Comparison of ENCODE assay signal across 8 cellular contexts in the genomic region with DNA sequence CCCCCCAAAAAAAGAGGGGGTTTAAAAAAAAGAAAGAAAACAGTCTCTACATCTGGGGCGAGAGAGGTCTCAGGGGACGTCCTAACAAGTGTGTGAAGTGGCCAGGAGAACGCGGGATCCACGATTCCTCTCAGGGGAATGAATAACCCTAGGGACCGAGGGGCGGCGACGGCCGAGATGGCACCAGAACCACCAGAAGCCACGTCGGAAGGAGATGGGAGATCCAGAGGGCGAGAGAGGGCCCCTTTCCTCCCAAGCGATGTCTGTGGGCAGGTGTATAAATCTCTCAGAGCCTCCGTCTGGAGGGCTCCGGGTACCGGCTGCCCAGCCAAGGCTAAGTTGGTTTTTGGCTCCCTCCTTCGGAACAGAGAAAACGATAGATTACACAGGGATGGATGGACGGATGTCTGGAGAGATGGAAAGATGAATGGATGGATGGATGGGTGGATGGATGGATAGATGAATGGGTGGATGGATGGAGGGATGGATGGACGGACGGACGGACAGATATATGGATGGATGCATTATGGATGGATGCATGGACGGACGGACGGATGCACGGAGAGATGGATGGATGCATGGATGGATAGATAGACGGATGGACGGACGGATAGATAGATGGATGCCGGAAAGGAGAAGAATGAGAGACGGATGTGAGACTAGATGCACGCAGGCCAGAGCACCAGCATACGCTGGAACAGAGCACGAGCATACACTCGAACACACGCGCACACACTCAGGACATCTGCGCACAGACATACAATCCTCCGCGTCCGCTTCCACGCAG. TPM values are rescaled to one million over a fixed set of nuclear protein-coding genes. Genes with fewer than 3 reads are reported as not detected.
DNase-seq lines count a peak whose midpoint lies in the region; ATAC-seq and TF ChIP-seq lines count a peak whose summit lies in the region.

No MANE protein-coding gene starts in this region.

- no peaks in the 10 kb centered on the region for H3K9me3 Mint-ChIP-seq in stimulated activated naive CD8-positive, alpha-beta T cell treated with anti-CD3 and anti-CD28 coated beads, Interleukin-15, Interleukin-2, amounts not matched to agents 100 ng/mL and 50 ng/mL, for 24 hours

- H3K27ac Mint-ChIP-seq in stimulated activated naive CD8-positive, alpha-beta T cell treated with anti-CD3 and anti-CD28 coated beads, Interleukin-15, Interleukin-2, amounts not matched to agents 100 ng/mL and 50 ng/mL, for 24 hours, result peak overlapping the region; percentile 39

- no peaks in the 10 kb centered on the region for H3K36me3 Mint-ChIP-seq in stimulated activated naive CD8-positive, alpha-beta T cell treated with anti-CD3 and anti-CD28 coated beads, Interleukin-15, Interleukin-2, amounts not matched to agents 100 ng/mL and 50 ng/mL, for 24 hours (ENCODE audit: low read depth)

- no peak for ATAC-seq in HG03045 (IDR thresholded peaks at IDR 0.05; ENCODE audit: unreplicated experiment)

- intact Hi-C loops in breast epithelium (cut with DNase I; ENCODE audit: low total_unique reads), result loop anchor here (10.0 kb wide), 1 partner anchor 886 kb away; no protein-coding TSS in a partner anchor

- H3K27ac ChIP-seq in breast epithelium (no peak overlapping the region), layer of hippocampus (ENCODE audit: low read depth, low read length) (peak overlapping the region; percentile 40)

- H3K36me3 ChIP-seq in breast epithelium, result no peaks in the 10 kb centered on the region

- DNase-seq in GM10248 (ENCODE audit: extremely low spot score) (peak; percentile 18), NCI-H748 (lab: John Stamatoyannopoulos, UW; ENCODE audit: unreplicated experiment) (peak; percentile 90), breast epithelium (ENCODE audit: low spot score in 2 of 2) (no peak), HK-2 (ENCODE audit: unreplicated experiment) (no peak), GM10266 (ENCODE audit: extremely low spot score) (no peak)

- TF ChIP-seq POLR2A in breast epithelium (IDR thresholded peaks at IDR 0.05), result no peak

- H3K27me3 ChIP-seq in breast epithelium (peaks cover 0 to 3% of the 10 kb centered on the region in 2 donors), layer of hippocampus (ENCODE audit: control insufficient read depth, insufficient read depth, low read length) (peaks cover 8% of the 10 kb centered on the region)

- no peaks in the 10 kb centered on the region for H3K9me3 ChIP-seq in breast epithelium

- POLR2A ChIA-PET in GM10248 (lab: Yijun Ruan, JAX), result no interaction called here

- no peaks in the 10 kb centered on the region for H3K4me1 ChIP-seq in breast epithelium

- TF ChIP-seq CTCF in GM10248 (IDR thresholded peaks at IDR 0.05; ENCODE audit: control extremely low read depth, extremely low read depth, low read depth, missing control alignments), result no peak
- no peak for TF ChIP-seq CTCF in breast epithelium (IDR thresholded peaks at IDR 0.05)
- TF ChIP-seq CTCF in GM10266 (IDR thresholded peaks at IDR 0.05; ENCODE audit: control insufficient read depth, insufficient read depth, low read depth, missing control alignments), result no peak

- peak overlapping the region; percentile 82 for H3K4me3 Mint-ChIP-seq in stimulated activated naive CD8-positive, alpha-beta T cell treated with anti-CD3 and anti-CD28 coated beads, Interleukin-15, Interleukin-2, amounts not matched to agents 100 ng/mL and 50 ng/mL, for 24 hours

- H3K4me3 ChIP-seq in breast epithelium, result peak overlapping the region; percentile 56 to 79 (median 74)

- H3K27me3 Mint-ChIP-seq in stimulated activated naive CD8-positive, alpha-beta T cell treated with anti-CD3 and anti-CD28 coated beads, Interleukin-15, Interleukin-2, amounts not matched to agents 100 ng/mL and 50 ng/mL, for 24 hours, result peaks cover 51% of the 10 kb centered on the region

- CTCF ChIA-PET in GM10248 (lab: Yijun Ruan, JAX), result interaction anchor here (0.9 kb wide), 1 partner anchor 8 kb away, joined by 4 read pairs; no protein-coding TSS in a partner anchor

- H3K4me1 Mint-ChIP-seq in stimulated activated naive CD8-positive, alpha-beta T cell treated with anti-CD3 and anti-CD28 coated beads, Interleukin-15, Interleukin-2, amounts not matched to agents 100 ng/mL and 50 ng/mL, for 24 hours (ENCODE audit: low read depth), result peaks cover 40% of the 10 kb centered on the region

RNA-seq across cellular contexts. Expression of a gene that starts 1.6 kb away (rescaled TPM):
- 10 to 100 TPM; 12.8 to 44.2 (median 18.6) TPM for total RNA-seq in breast epithelium

Comparison
In these comparisons a context has a peak if more than half of its experiments do, and no peak if none do; other contexts are left out.
1. DNase-seq: peak in GM10248 (single experiment) and NCI-H748 (single experiment); none in breast epithelium (0 of 2), HK-2 (single experiment) and GM10266 (single experiment).